In the genomic region with DNA sequence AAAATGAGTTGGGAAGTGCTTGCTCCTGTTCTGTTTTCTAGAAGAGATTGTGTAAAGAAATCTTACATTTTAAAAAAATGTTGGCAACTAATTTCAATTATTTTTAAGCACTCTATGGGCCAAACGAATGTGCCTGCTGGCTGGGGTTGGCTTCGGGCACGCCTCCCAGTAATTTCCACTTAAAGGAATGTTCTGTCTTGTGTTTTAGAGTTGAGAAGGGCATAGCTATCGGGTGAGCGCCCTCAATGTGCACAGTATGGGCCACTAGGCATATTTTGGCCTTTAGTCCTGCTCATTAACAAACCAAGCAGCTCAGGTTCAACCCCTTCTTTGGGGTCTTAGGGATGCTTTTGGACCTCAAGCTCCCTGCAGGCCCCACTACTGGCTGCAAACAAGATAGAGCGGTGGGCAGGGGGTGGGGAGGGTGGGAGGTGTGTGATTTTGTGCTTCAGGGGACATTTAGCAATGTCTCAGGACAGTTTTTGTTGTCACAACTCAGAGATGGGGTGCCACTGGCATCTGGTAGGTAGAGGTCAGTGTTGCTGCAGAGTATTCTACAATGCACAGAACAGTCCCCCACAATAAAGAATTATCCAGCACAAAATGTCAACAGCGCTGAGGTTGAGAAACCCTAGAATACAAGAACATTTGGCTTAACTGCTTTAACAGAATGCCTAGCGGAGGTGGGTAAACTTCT, we compare ENCODE assay signal across 1 cellular context.
TF ChIP-seq lines count a peak whose summit lies in the region.

No MANE protein-coding gene starts in this region.

TF ChIP-seq in HCT116, 20 proteins besides CTCF, POLR2A, EP300 and RAD21 (continued from another document):
- TF ChIP-seq, protein P1, sequence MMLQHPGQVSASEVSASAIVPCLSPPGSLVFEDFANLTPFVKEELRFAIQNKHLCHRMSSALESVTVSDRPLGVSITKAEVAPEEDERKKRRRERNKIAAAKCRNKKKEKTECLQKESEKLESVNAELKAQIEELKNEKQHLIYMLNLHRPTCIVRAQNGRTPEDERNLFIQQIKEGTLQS (IDR thresholded peaks at IDR 0.05): no peak
